Comparison of ENCODE assay signal across 10 cellular contexts in the genomic region with DNA sequence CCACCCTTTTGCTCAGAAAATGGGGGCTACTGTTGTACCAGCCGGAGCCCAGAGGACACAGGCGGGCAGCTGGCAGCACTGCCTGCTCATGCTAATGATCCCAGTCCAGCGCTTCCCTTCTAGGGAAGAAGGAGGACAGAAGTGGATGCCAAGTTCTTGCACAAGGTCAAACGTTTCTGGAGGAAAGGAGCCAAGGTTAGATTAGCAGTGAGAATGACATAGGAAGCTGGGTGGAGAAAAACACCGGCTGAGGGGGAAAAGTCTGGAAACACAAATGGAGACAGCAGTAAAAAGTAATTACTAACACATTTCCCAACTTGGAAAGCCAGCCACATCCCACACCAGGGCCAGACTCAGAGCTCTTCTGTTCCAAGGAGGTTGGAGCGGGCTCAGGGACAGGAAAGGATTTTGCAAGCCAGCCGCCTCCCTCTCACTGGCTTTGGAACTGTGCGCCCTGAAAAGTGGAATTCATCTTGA.
DNase-seq lines count a peak whose midpoint lies in the region; ATAC-seq and TF ChIP-seq lines count a peak whose summit lies in the region.
"Had no signal": no experiment of that assay in that cellular context is flagged by ENCODE, and none has a peak within 500 bp of the region (broad histone marks: within the 10 kb centered on the region; RNA-seq: fewer than 3 reads in every experiment).

No MANE protein-coding gene starts in this region.

- no peak overlapping the region for H3K4me3 ChIP-seq in mammary epithelial cell (replicated peaks in 1 of 3; ENCODE audit: insufficient read depth in 1 of 3, low read depth in 2 of 3, low read length in 3 of 3)

- H3K4me2 ChIP-seq in mammary epithelial cell (ENCODE audit: insufficient read depth, low read depth, low read length) = no peak overlapping the region

- TF ChIP-seq CTCF in mammary epithelial cell (conservative IDR thresholded peaks at IDR 0.05 in 1 of 2, IDR thresholded peaks at IDR 0.05 in 1 of 2; ENCODE audit: extremely low read depth in 1 of 2, insufficient read depth in 1 of 2, low read depth in 1 of 2, low read length in 2 of 2) = no peak

- dilution Hi-C loops in mammary epithelial cell (cut with HindIII; ENCODE audit: low sequenced_read_pairs) = no loop called here

- no peak overlapping the region for H3K9ac ChIP-seq in mammary epithelial cell (ENCODE audit: insufficient read depth, low read length)

- in situ Hi-C loops in mammary epithelial cell (cut with MboI; ENCODE audit: low sequenced_read_pairs in 2 of 2) = no loop called here

- BruUV-seq in mammary epithelial cell (replicated peaks; lab: Mats Ljungman, UMichigan) = no TSS peak

- ATAC-seq in HG03175 (IDR thresholded peaks at IDR 0.05; ENCODE audit: unreplicated experiment) = no peak
- ATAC-seq: stimulated activated naive B cell treated with anti-CD40 and anti-IgM and Interleukin-4, amounts not matched to agents 10 μg/mL and 1 μg/mL and 100 μg/mL, for 72 hours had no signal

- intact Hi-C loops in mammary epithelial cell (cut with micrococcal nuclease) = no loop called here

- no peaks in the 10 kb centered on the region for H3K36me3 ChIP-seq in mammary epithelial cell (ENCODE audit: insufficient read depth, low read length)

- H2AFZ ChIP-seq in mammary epithelial cell (ENCODE audit: low read depth, low read length) = peak overlapping the region; percentile 55

- WGBS in mammary epithelial cell (ENCODE audit: low coverage, missing lambda C conversion rate) = 22% methylated on average over 7 of the region's 8 CpGs

- CTCF ChIA-PET in mammary epithelial cell (lab: Charles Lee; ENCODE audit: low non-redundant PET) = no interaction called here

- no peaks in the 10 kb centered on the region for H3K4me1 ChIP-seq in mammary epithelial cell (ENCODE audit: insufficient read depth, low read length)

- no peaks in the 10 kb centered on the region for H3K9me3 ChIP-seq in mammary epithelial cell (replicated peaks; ENCODE audit: insufficient read depth, low read length)

- no peak overlapping the region for H3K27ac ChIP-seq in mammary epithelial cell (ENCODE audit: insufficient read depth, low read depth, low read length)

- DNase-seq in CD1c-positive myeloid dendritic cell (ENCODE audit: extremely low spot score) (peak; percentile 43), mammary epithelial cell (no peak), hypothalamus (lab: John Stamatoyannopoulos, UW) (peak in 37 of 51 donors; percentile 3 to 81 (median 48)), renal cortical epithelial cell (ENCODE audit: low read depth) (peak; percentile 33), NCI-H1694 treated with DMSO at 0.1 percent for 48 hours (lab: John Stamatoyannopoulos, UW) (no peak)
- DNase-seq in activated effector memory CD4-positive, alpha-beta T cell treated with anti-CD3 and anti-CD28 coated beads, Interleukin-2, amount 50 U/mL, for 16 hours = no peak
- DNase-seq in activated effector memory CD4-positive, alpha-beta T cell treated with Interleukin-2 at 50 U/mL for 16 hours = no peak
- DNase-seq: activated B cell treated with CpG ODN at 0.5 μM for 24 hours; stimulated activated naive B cell treated with anti-CD40 and anti-IgM and Interleukin-4, amounts not matched to agents 10 μg/mL and 1 μg/mL and 100 μg/mL, for 72 hours had no signal

- H3K27me3 ChIP-seq in mammary epithelial cell (ENCODE audit: insufficient read depth, low read length) = no peaks in the 10 kb centered on the region

- no peaks in the 10 kb centered on the region for H3K79me2 ChIP-seq in mammary epithelial cell (ENCODE audit: insufficient read depth, low read length)

- H4K20me1 ChIP-seq in mammary epithelial cell (ENCODE audit: insufficient read depth, low read length) = no peaks in the 10 kb centered on the region

Comparison
In these comparisons a context has a peak if more than half of its experiments do, and no peak if none do; other contexts are left out.
1. DNase-seq: peak in CD1c-positive myeloid dendritic cell (single experiment), hypothalamus (37 of 51) and renal cortical epithelial cell (single experiment); none in mammary epithelial cell (single experiment), activated effector memory CD4-positive, alpha-beta T cell treated with anti-CD3 and anti-CD28 coated beads, Interleukin-2, amount 50 U/mL, for 16 hours (single experiment), NCI-H1694 treated with DMSO at 0.1 percent for 48 hours (single experiment) and activated effector memory CD4-positive, alpha-beta T cell treated with Interleukin-2 at 50 U/mL for 16 hours (single experiment).